ENCODE assay signal across 17 cellular contexts in the genomic region with DNA sequence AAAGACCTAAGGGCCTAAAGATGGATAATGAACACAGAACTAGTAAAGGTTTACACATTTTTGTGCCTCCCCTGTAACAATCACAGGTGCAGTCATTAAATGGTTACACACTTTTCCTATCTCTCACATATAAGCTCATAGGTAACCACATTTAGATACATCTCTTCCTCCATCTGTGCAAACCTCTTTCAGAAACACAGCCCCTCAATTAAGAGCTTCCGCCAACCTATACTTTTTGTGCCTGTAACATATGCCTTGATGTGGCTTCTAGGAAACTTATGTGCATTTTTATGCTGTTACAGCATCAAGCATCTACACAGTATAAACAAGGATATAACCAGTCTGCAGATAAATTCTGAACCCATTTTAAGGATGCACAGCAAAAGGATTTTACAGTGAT.
DNase-seq lines count a peak whose midpoint lies in the region; ATAC-seq, FAIRE-seq and TF ChIP-seq lines count a peak whose summit lies in the region.
"Had no signal": no experiment of that assay in that cellular context is flagged by ENCODE, and none has a peak within 500 bp of the region (broad histone marks: within the 10 kb centered on the region; RNA-seq: fewer than 3 reads in every experiment).

No MANE protein-coding gene starts in this region.

- DNase-seq in GM12891 (ENCODE audit: insufficient read length, low spot score) (no peak), NCI-H69 (lab: John Stamatoyannopoulos, UW) (peak; percentile 2), T-cell (no peak), progenitor cell of endocrine pancreas (ENCODE audit: low spot score, unreplicated experiment) (no peak), nephron progenitor cell (no peak), NCI-H82 treated with DMSO at 0.1 percent for 48 hours (lab: John Stamatoyannopoulos, UW; ENCODE audit: unreplicated experiment) (no peak)
- DNase-seq in effector memory CD4-positive, alpha-beta T cell = no peak
- DNase-seq: Caco-2, HCEC 1CT, HFFc6 had no signal

- POLR2A ChIA-PET in T-cell (lab: Charles Lee) = interaction anchor here in 1 of 2 donors (0.6 kb wide), 1 partner anchor 137 kb away, joined by 3 read pairs; no protein-coding TSS in a partner anchor

- H3K4me1 ChIP-seq in effector memory CD4-positive, alpha-beta T cell (ENCODE audit: control insufficient read depth, insufficient read depth, low read length, poor library complexity, severe bottlenecking) = no peaks in the 10 kb centered on the region
- H3K4me1 ChIP-seq: A549, Caco-2 had no signal

- peak; percentile 45 for FAIRE-seq in GM12891 (lab: Jason Lieb, UNC)
- FAIRE-seq: A549, GM12878, GM19239, HepG2, HTR-8/SVneo had no signal

- ATAC-seq in T-cell (replicated peaks in 1 of 4) = peak; percentile 26 to 56 (median 38)
- ATAC-seq: A549, GM12878, HepG2 had no signal

- CTCF ChIA-PET in T-cell (lab: Charles Lee) = no interaction called here

- no peak overlapping the region for H3K27ac Mint-ChIP-seq in T-cell
- H3K27ac Mint-ChIP-seq in progenitor cell of endocrine pancreas = peak overlapping the region; percentile 4
- no peak overlapping the region for H3K27ac Mint-ChIP-seq in nephron progenitor cell
- H3K27ac Mint-ChIP-seq: CD8-positive, alpha-beta memory T cell; HFFc6 had no signal

- TF ChIP-seq CTCF in progenitor cell of endocrine pancreas (IDR thresholded peaks at IDR 0.05; ENCODE audit: unreplicated experiment) = no peak
- TF ChIP-seq CTCF in nephron progenitor cell (IDR thresholded peaks at IDR 0.05) = no peak

- H3K36me3 Mint-ChIP-seq in T-cell = no peaks in the 10 kb centered on the region
- no peaks in the 10 kb centered on the region for H3K36me3 Mint-ChIP-seq in progenitor cell of endocrine pancreas (ENCODE audit: insufficient read depth)
- H3K36me3 Mint-ChIP-seq in nephron progenitor cell (ENCODE audit: low read depth) = no peaks in the 10 kb centered on the region
- H3K36me3 Mint-ChIP-seq: CD14-positive monocyte; CD8-positive, alpha-beta memory T cell had no signal

- no peak overlapping the region for H3K4me3 ChIP-seq in effector memory CD4-positive, alpha-beta T cell (ENCODE audit: insufficient read depth, low read depth, low read length, poor library complexity, severe bottlenecking)
- H3K4me3 ChIP-seq: A549, GM12878 had no signal

- H3K36me3 ChIP-seq in effector memory CD4-positive, alpha-beta T cell (ENCODE audit: control insufficient read depth, insufficient read depth, low read length) = no peaks in the 10 kb centered on the region

- H3K4me1 Mint-ChIP-seq in T-cell (peaks cover 15 to 23% (median 19%) of the 10 kb centered on the region in 3 donors), progenitor cell of endocrine pancreas (ENCODE audit: low read depth) (peaks cover 16% of the 10 kb centered on the region), nephron progenitor cell (peaks cover 6% of the 10 kb centered on the region)

- H3K27me3 Mint-ChIP-seq in T-cell (no peaks in the 10 kb centered on the region), progenitor cell of endocrine pancreas (no peaks in the 10 kb centered on the region), nephron progenitor cell (ENCODE audit: low read depth, poor library complexity) (no peaks in the 10 kb centered on the region)
- H3K27me3 Mint-ChIP-seq: CD8-positive, alpha-beta memory T cell had no signal

- H3K4me3 Mint-ChIP-seq in T-cell (peak overlapping the region in 1 of 3 donors; percentile 1), progenitor cell of endocrine pancreas (ENCODE audit: low read depth) (no peak overlapping the region), nephron progenitor cell (no peak overlapping the region)
- H3K4me3 Mint-ChIP-seq: CD14-positive monocyte; CD8-positive, alpha-beta memory T cell; HFFc6 had no signal

- H3K27me3 ChIP-seq in effector memory CD4-positive, alpha-beta T cell (replicated peaks; ENCODE audit: control insufficient read depth, insufficient read depth, low read length, poor library complexity, severe bottlenecking) = no peaks in the 10 kb centered on the region

- H3K9me3 Mint-ChIP-seq in T-cell = peaks cover 0 to 5% (median 0%) of the 10 kb centered on the region in 3 donors
- H3K9me3 Mint-ChIP-seq in progenitor cell of endocrine pancreas (ENCODE audit: low read depth) = no peaks in the 10 kb centered on the region
- no peaks in the 10 kb centered on the region for H3K9me3 Mint-ChIP-seq in nephron progenitor cell
- H3K9me3 Mint-ChIP-seq: CD8-positive, alpha-beta memory T cell had no signal

- no peak overlapping the region for H3K27ac ChIP-seq in effector memory CD4-positive, alpha-beta T cell (ENCODE audit: insufficient read depth, low read length, poor library complexity, severe bottlenecking)
- H3K27ac ChIP-seq: A549 had no signal

- TF ChIP-seq POLR2A in GM12891 (IDR thresholded peaks at IDR 0.05; ENCODE audit: low read depth, low read length) = no peak

- no peaks in the 10 kb centered on the region for H3K9me3 ChIP-seq in effector memory CD4-positive, alpha-beta T cell (ENCODE audit: control insufficient read depth, low read length)
- H3K9me3 ChIP-seq: A549, Caco-2 had no signal

TF ChIP-seq in GM12891, 5 proteins besides CTCF, POLR2A, EP300 and RAD21:
- TF ChIP-seq PAX5 (IDR thresholded peaks at IDR 0.05; ENCODE audit: insufficient read depth, low read length, severe bottlenecking) = no peak
- TF ChIP-seq POLR2AphosphoS5 (IDR thresholded peaks at IDR 0.05; ENCODE audit: low read depth, low read length) = no peak
- no peak for TF ChIP-seq SPI1 (IDR thresholded peaks at IDR 0.05; ENCODE audit: low read depth, low read length)
- no peak for TF ChIP-seq POU2F2 (IDR thresholded peaks at IDR 0.05; ENCODE audit: low read depth, low read length)
- no peak for TF ChIP-seq TAF1 (IDR thresholded peaks at IDR 0.05; ENCODE audit: low read depth, low read length)
